ENCODE assay signal across 1 cellular context in the genomic region with DNA sequence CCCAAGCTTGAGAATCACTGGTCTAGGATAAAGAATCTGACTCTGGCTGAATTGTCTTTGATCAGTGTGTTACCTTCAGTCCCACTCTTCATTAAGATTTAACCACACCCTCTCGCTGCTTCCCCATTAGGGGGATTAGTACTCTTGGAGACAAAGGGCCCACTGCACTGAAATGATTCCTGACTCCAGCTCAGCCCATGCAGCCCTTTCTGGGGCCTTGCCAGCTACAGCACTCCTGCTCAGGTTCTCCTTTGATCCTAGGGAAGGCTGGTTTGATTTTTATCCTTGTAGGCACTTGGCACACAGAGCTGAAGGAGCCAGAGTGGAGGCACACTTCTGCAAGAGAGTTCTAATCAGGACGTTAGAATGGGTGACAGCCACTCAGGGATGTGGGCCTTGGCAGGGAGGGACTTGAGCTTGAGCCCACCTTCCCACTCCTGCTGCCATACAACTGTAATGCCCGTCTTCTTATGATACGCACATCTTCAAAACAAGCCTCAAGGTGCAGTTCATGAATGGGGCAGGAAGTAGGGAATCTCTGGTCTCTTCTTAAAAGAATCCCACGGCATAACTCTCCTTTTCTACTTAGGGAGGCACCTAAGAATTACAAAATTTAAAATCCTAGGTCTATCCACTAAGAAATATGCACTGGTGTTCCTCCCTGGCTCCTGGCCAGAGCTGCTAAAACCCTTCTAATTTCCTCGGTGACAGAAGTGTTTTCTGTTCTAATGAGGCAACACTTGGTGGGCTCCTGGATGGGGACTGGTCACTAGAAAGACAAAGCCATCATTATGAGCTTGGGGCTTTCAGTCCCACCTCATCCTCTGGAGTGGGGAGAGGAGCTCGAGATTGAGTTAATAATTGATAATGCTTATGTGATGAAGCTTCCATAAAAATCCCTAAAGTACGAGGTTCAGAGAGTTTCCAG.
TF ChIP-seq lines count a peak whose summit lies in the region.

No MANE protein-coding gene starts in this region.

TF ChIP-seq in GM23338, 12 proteins besides CTCF, POLR2A, EP300 and RAD21 (continued from another document):
- TF ChIP-seq, protein P1, sequence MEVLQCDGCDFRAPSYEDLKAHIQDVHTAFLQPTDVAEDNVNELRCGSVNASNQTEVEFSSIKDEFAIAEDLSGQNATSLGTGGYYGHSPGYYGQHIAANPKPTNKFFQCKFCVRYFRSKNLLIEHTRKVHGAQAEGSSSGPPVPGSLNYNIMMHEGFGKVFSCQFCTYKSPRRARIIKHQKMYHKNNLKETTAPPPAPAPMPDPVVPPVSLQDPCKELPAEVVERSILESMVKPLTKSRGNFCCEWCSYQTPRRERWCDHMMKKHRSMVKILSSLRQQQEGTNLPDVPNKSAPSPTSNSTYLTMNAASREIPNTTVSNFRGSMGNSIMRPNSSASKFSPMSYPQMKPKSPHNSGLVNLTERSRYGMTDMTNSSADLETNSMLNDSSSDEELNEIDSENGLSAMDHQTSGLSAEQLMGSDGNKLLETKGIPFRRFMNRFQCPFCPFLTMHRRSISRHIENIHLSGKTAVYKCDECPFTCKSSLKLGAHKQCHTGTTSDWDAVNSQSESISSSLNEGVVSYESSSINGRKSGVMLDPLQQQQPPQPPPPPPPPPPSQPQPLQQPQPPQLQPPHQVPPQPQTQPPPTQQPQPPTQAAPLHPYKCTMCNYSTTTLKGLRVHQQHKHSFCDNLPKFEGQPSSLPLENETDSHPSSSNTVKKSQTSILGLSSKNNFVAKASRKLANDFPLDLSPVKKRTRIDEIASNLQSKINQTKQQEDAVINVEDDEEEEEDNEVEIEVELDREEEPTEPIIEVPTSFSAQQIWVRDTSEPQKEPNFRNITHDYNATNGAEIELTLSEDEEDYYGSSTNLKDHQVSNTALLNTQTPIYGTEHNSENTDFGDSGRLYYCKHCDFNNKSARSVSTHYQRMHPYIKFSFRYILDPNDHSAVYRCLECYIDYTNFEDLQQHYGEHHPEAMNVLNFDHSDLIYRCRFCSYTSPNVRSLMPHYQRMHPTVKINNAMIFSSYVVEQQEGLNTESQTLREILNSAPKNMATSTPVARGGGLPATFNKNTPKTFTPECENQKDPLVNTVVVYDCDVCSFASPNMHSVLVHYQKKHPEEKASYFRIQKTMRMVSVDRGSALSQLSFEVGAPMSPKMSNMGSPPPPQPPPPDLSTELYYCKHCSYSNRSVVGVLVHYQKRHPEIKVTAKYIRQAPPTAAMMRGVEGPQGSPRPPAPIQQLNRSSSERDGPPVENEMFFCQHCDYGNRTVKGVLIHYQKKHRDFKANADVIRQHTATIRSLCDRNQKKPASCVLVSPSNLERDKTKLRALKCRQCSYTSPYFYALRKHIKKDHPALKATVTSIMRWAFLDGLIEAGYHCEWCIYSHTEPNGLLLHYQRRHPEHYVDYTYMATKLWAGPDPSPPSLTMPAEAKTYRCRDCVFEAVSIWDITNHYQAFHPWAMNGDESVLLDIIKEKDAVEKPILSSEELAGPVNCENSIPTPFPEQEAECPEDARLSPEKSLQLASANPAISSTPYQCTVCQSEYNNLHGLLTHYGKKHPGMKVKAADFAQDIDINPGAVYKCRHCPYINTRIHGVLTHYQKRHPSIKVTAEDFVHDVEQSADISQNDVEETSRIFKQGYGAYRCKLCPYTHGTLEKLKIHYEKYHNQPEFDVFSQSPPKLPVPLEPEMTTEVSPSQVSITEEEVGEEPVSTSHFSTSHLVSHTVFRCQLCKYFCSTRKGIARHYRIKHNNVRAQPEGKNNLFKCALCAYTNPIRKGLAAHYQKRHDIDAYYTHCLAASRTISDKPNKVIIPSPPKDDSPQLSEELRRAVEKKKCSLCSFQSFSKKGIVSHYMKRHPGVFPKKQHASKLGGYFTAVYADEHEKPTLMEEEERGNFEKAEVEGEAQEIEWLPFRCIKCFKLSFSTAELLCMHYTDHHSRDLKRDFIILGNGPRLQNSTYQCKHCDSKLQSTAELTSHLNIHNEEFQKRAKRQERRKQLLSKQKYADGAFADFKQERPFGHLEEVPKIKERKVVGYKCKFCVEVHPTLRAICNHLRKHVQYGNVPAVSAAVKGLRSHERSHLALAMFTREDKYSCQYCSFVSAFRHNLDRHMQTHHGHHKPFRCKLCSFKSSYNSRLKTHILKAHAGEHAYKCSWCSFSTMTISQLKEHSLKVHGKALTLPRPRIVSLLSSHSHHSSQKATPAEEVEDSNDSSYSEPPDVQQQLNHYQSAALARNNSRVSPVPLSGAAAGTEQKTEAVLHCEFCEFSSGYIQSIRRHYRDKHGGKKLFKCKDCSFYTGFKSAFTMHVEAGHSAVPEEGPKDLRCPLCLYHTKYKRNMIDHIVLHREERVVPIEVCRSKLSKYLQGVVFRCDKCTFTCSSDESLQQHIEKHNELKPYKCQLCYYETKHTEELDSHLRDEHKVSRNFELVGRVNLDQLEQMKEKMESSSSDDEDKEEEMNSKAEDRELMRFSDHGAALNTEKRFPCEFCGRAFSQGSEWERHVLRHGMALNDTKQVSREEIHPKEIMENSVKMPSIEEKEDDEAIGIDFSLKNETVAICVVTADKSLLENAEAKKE (CRISPR knock-in tag; IDR thresholded peaks at IDR 0.05) = no peak
- TF ChIP-seq, protein P2, sequence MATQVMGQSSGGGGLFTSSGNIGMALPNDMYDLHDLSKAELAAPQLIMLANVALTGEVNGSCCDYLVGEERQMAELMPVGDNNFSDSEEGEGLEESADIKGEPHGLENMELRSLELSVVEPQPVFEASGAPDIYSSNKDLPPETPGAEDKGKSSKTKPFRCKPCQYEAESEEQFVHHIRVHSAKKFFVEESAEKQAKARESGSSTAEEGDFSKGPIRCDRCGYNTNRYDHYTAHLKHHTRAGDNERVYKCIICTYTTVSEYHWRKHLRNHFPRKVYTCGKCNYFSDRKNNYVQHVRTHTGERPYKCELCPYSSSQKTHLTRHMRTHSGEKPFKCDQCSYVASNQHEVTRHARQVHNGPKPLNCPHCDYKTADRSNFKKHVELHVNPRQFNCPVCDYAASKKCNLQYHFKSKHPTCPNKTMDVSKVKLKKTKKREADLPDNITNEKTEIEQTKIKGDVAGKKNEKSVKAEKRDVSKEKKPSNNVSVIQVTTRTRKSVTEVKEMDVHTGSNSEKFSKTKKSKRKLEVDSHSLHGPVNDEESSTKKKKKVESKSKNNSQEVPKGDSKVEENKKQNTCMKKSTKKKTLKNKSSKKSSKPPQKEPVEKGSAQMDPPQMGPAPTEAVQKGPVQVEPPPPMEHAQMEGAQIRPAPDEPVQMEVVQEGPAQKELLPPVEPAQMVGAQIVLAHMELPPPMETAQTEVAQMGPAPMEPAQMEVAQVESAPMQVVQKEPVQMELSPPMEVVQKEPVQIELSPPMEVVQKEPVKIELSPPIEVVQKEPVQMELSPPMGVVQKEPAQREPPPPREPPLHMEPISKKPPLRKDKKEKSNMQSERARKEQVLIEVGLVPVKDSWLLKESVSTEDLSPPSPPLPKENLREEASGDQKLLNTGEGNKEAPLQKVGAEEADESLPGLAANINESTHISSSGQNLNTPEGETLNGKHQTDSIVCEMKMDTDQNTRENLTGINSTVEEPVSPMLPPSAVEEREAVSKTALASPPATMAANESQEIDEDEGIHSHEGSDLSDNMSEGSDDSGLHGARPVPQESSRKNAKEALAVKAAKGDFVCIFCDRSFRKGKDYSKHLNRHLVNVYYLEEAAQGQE (IDR thresholded peaks at IDR 0.05; ENCODE audit: unreplicated experiment) = no peak
- no peak for TF ChIP-seq EZH2phosphoT487 (IDR thresholded peaks at IDR 0.05; ENCODE audit: unreplicated experiment)
- TF ChIP-seq, protein P3, sequence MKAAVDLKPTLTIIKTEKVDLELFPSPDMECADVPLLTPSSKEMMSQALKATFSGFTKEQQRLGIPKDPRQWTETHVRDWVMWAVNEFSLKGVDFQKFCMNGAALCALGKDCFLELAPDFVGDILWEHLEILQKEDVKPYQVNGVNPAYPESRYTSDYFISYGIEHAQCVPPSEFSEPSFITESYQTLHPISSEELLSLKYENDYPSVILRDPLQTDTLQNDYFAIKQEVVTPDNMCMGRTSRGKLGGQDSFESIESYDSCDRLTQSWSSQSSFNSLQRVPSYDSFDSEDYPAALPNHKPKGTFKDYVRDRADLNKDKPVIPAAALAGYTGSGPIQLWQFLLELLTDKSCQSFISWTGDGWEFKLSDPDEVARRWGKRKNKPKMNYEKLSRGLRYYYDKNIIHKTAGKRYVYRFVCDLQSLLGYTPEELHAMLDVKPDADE (IDR thresholded peaks at IDR 0.05) = no peak
